In the genomic region with DNA sequence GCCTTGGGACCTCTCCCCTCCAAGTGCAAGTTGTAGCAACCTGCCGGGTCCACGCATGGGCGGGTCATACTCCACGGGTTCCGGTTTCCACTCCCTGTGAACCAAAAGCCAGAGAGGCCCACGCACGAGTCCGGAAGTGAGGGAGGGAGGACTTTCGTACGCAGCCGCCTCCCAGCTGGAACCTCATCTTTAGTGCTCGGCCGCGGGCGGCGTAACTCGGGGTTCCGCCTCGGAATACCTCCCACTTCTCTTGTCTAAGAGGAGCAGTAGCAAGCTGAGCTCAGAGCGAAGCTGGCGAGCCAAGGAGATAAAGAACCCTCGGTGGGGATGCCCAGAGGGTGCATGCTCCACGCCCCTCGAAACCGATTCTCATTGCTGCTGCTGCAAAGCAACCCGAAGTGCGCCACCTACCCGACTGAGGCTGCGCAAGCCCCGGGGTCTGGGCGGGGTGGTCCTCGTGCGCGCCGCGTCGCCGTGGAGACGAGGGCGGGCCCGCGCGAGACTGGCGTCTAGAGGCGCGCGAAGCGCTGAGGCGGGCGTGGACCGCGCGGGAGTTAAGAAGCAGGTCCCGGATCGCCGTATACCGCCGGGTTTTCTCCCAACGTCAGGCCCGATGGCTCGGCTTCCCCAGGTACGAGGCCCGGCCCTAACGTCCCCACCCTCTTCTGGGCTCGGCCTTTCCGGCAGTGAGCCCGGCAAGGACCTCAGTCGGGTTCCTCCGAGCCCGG, we compare ENCODE assay signal across 8 cellular contexts. TPM values are rescaled to one million over a fixed set of nuclear protein-coding genes. Genes with fewer than 3 reads are reported as not detected.
DNase-seq lines count a peak whose midpoint lies in the region; ATAC-seq, FAIRE-seq and TF ChIP-seq lines count a peak whose summit lies in the region.

Gene SFI1, plus strand, starts transcription at position 530 of the 728 bp plus-strand sequence. CDS start 11,749 bp downstream, outside the sequence.

- DNase-seq in D721Med (ENCODE audit: insufficient read length, low spot score) (peak; percentile 22), activated T-cell treated with anti-CD3 and anti-CD28 coated beads for 1 hour (ENCODE audit: low read depth) (peak; percentile 93), epidermal melanocyte (ENCODE audit: insufficient read length, low spot score) (peak; percentile 74)
- peak; percentile 93 for DNase-seq in stimulated activated CD8-positive, alpha-beta memory T cell treated with anti-CD3 and anti-CD28 coated beads, Interleukin-4, amount 100 ng/mL, for 1 hour (ENCODE audit: low read depth in 2 of 2, low spot score in 1 of 2)

- no peaks in the 10 kb centered on the region for H4K20me1 ChIP-seq in OCI-LY3 (ENCODE audit: insufficient read depth, low read length)

- H3K9me3 ChIP-seq in HUES64 (ENCODE audit: insufficient read depth, low read depth, low read length) (peaks cover 3% of the 10 kb centered on the region), OCI-LY3 (ENCODE audit: insufficient read depth, low read length) (peaks cover 6% of the 10 kb centered on the region), mononuclear cell (ENCODE audit: low read depth, low read length) (no peaks in the 10 kb centered on the region)

- peak; percentile 66 for ATAC-seq in GM21447 (IDR thresholded peaks at IDR 0.05; ENCODE audit: unreplicated experiment)

- H3K4me3 ChIP-seq in HUES64 (ENCODE audit: low read length) (peak within 1 kb of the TSS; percentile 89), OCI-LY3 (ENCODE audit: low read length) (peak within 1 kb of the TSS; percentile 85), mononuclear cell (ENCODE audit: low read length) (peak within 1 kb of the TSS; percentile 69)

- peaks cover 46% of the 10 kb centered on the region for H3K79me2 ChIP-seq in OCI-LY3 (ENCODE audit: low read length)

- H3K9ac ChIP-seq in HUES64 (ENCODE audit: low read depth, low read length): peak within 1 kb of the TSS; percentile 74
- H3K9ac ChIP-seq in OCI-LY3 (ENCODE audit: low read length): peak within 1 kb of the TSS; percentile 89

- peaks cover 7% of the 10 kb centered on the region; the same call in 1 of the 2 replicates for H3K27me3 ChIP-seq in HUES64 (ENCODE audit: insufficient read depth, low read length)
- H3K27me3 ChIP-seq in OCI-LY3 (ENCODE audit: low read depth, low read length): no peaks in the 10 kb centered on the region
- no peaks in the 10 kb centered on the region for H3K27me3 ChIP-seq in mononuclear cell (ENCODE audit: insufficient read depth, low read length)

- H2AFZ ChIP-seq in OCI-LY3 (ENCODE audit: low read depth, low read length): peak within 1 kb of the TSS; percentile 73

- H3K4me1 ChIP-seq in HUES64 (ENCODE audit: insufficient read depth, low read length): peaks cover 10% of the 10 kb centered on the region
- peaks cover 36% of the 10 kb centered on the region for H3K4me1 ChIP-seq in OCI-LY3 (ENCODE audit: low read length)
- H3K4me1 ChIP-seq in mononuclear cell (ENCODE audit: insufficient read depth, low read length): peaks cover 46% of the 10 kb centered on the region

- no peak for FAIRE-seq in D721Med (lab: Jason Lieb, UNC)

- TF ChIP-seq CTCF in D721Med (IDR thresholded peaks at IDR 0.05; ENCODE audit: insufficient read depth, missing control alignments) (peak; percentile 29), OCI-LY3 (IDR thresholded peaks at IDR 0.05; ENCODE audit: low read depth, low read length) (peak; percentile 29; the same call in 1 of the 2 replicates)

- H3K36me3 ChIP-seq in HUES64 (ENCODE audit: insufficient read depth, low read length): no peaks in the 10 kb centered on the region
- peaks cover 25% of the 10 kb centered on the region for H3K36me3 ChIP-seq in OCI-LY3 (replicated peaks; ENCODE audit: low read depth, low read length)

- under 1% methylated on average over 70 of the region's 70 CpGs for WGBS in HUES64

- peak within 1 kb of the TSS; percentile 80 for H3K4me2 ChIP-seq in OCI-LY3 (ENCODE audit: low read length)

- H3K27ac ChIP-seq in HUES64 (ENCODE audit: low read depth, low read length) (peak within 1 kb of the TSS; percentile 20; the same call in 1 of the 2 replicates), OCI-LY3 (ENCODE audit: low read length) (peak within 1 kb of the TSS; percentile 95)

RNA-seq across cellular contexts. Expression of gene SFI1, which starts in this region (rescaled TPM):
- polyA plus RNA-seq in HUES64 (2013, experiment 1 of 2): 11.2 TPM
- polyA plus RNA-seq in HUES64 (2013, experiment 2 of 2): 11.2 TPM
- 63.2 TPM for total RNA-seq in mononuclear cell

Comparison
In these comparisons a context has a peak if more than half of its experiments do, and no peak if none do; other contexts are left out.
1. Peak in every context shown above with its lines: DNase-seq, ATAC-seq, H3K4me3 ChIP-seq and H3K27ac ChIP-seq.
2. DNase-seq: peak in every context shown above with its lines; median percentile 93 in activated T-cell treated with anti-CD3 and anti-CD28 coated beads for 1 hour; 93 in stimulated activated CD8-positive, alpha-beta memory T cell treated with anti-CD3 and anti-CD28 coated beads, Interleukin-4, amount 100 ng/mL, for 1 hour; 74 in epidermal melanocyte; 22 in D721Med.